In the genomic region with DNA sequence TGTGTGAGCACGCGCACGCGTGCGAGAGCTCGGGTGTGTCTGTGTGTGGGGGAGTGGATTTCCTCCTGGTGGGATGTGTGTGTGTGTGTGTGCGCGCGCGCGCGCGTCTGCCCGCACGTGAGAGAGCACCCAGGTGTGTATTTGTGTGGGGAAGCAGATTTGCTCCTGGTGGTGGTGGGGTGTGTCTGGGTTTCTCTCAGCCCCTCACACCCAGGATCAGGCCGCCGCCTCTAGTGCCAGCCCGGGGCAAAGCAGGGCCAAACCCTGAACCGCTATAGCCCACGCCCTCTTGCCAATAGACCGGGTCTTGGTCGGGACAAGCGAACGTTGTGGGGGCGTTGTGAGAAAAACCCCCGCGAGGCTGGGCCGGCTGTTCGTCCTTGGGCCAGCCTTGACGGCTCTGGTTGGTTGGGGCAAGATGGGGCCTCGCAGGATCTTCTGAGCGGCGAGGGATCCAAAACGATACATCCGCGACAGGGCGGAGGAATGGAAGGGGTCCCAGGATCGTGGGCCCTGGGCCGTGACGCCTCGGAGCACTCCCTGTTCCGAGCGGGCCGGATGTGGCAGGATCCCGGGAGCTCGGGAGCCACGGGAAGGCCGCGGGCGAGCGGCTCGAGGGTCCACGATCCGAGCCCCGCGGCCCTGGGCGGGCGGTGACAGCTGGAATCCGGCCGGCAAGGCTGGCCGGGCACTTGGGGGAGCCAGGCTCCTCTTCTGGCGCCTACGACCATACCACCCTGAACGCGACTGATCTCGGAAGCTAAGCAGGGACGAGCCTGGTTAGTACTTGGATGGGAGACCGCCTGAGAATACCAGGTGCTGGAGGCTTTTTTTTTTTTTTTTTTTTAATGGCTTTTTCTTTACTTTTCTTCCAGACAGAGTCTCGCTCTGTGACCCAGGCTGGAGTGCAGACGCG, we compare ENCODE assay signal across 10 cellular contexts.
DNase-seq lines count a peak whose midpoint lies in the region.
"Had no signal": no experiment of that assay in that cellular context is flagged by ENCODE, and none has a peak within 500 bp of the region (broad histone marks: within the 10 kb centered on the region; RNA-seq: fewer than 3 reads in every experiment).

No MANE protein-coding gene starts in this region.

- DNase-seq in activated CD4-positive, alpha-beta T cell treated with anti-CD3 and anti-CD28 coated beads for 1 hour = peak; percentile 17
- DNase-seq in activated CD4-positive, alpha-beta T cell treated with anti-CD3 and anti-CD28 coated beads for 4 hours = no peak
- DNase-seq in NCI-H2227 treated with DMSO at 0.1 percent for 48 hours (lab: John Stamatoyannopoulos, UW) (peak; percentile 22), DMS153 (lab: John Stamatoyannopoulos, UW) (no peak), mucosa of gallbladder (ENCODE audit: low spot score) (no peak), HPDE6-E6E7 (ENCODE audit: extremely low spot score) (no peak)
- peak; percentile 49 for DNase-seq in central memory CD4-positive, alpha-beta T cell
- peak; percentile 30 for DNase-seq in stimulated activated CD4-positive, alpha-beta T cell treated with anti-CD3 and anti-CD28 coated beads, Interleukin-15, amount 100 ng/mL, for 24 hours
- DNase-seq: left cardiac atrium, retina had no signal

Comparison
In these comparisons a context has a peak if more than half of its experiments do, and no peak if none do; other contexts are left out.
1. DNase-seq: peak in activated CD4-positive, alpha-beta T cell treated with anti-CD3 and anti-CD28 coated beads for 1 hour (single experiment), NCI-H2227 treated with DMSO at 0.1 percent for 48 hours (single experiment), central memory CD4-positive, alpha-beta T cell (single experiment) and stimulated activated CD4-positive, alpha-beta T cell treated with anti-CD3 and anti-CD28 coated beads, Interleukin-15, amount 100 ng/mL, for 24 hours (single experiment); none in activated CD4-positive, alpha-beta T cell treated with anti-CD3 and anti-CD28 coated beads for 4 hours (0 of 2), DMS153 (single experiment), mucosa of gallbladder (single experiment) and HPDE6-E6E7 (single experiment).